In genomic region chr16:609984-610383, GRCh38 we compare ENCODE assay signal across 16 cellular contexts.
"Had no signal": no experiment of that assay in that cellular context is flagged by ENCODE, and none has a peak within 500 bp of the region (broad histone marks: within the 10 kb centered on the region; RNA-seq: fewer than 3 reads in every experiment).

No MANE protein-coding gene starts in this region.

- H3K4me3 ChIP-seq: breast epithelium, esophagus squamous epithelium, prostate gland, sigmoid colon, thoracic aorta had no signal

- H3K4me1 ChIP-seq: breast epithelium had no signal

- DNase-seq: activated gamma-delta T cell; activated T-cell treated with anti-CD3 and anti-CD28 coated beads, Interleukin-2, amount 50 U/mL, for 4 hours; esophagus squamous epithelium; foreskin fibroblast; naive B cell; sigmoid colon; stimulated activated CD4-positive, alpha-beta T cell treated with anti-CD3 and anti-CD28 coated beads, Interleukin-12 subunit alpha, Interleukin-12 subunit beta, amount 100 ng/mL, for 4 hours; stimulated activated CD4-positive, alpha-beta T cell treated with anti-CD3 and anti-CD28 coated beads, Interleukin-2, amount 100 ng/mL, for 48 hours; stimulated activated naive CD8-positive, alpha-beta T cell treated with anti-CD3 and anti-CD28 coated beads, Interleukin-15, Interleukin-2, amounts not matched to agents 100 U/mL and 50 U/mL, for 24 hours had no signal

- H3K27ac Mint-ChIP-seq: activated naive CD8-positive, alpha-beta T cell; mesothelial cell of epicardium; T-helper 1 cell treated with Interleukin-12 subunit alpha and Interleukin-12 subunit beta and Interleukin-4 antibody, amounts not matched to agents 30 μg/mL and 1 μg/mL, for 36 hours had no signal

- ATAC-seq: activated CD4-positive, CD25-positive, alpha-beta regulatory T cell treated with anti-CD3 and anti-CD28 coated beads, Interleukin-2, amount 50 U/mL, for 24 hours; activated T-cell treated with anti-CD3 and anti-CD28 coated beads, Interleukin-2, amount 50 U/mL, for 4 hours; stimulated activated naive CD8-positive, alpha-beta T cell treated with anti-CD3 and anti-CD28 coated beads, Interleukin-15, Interleukin-2, amounts not matched to agents 100 U/mL and 50 U/mL, for 24 hours had no signal

- H3K36me3 Mint-ChIP-seq: activated naive CD8-positive, alpha-beta T cell; naive B cell had no signal

- H3K9me3 ChIP-seq: breast epithelium, esophagus squamous epithelium, prostate gland, sigmoid colon, thoracic aorta had no signal

- H3K9me3 Mint-ChIP-seq: activated T-cell treated with anti-CD3 and anti-CD28 coated beads, Interleukin-2, amount 50 U/mL, for 4 hours; mesothelial cell of epicardium; T-helper 1 cell treated with Interleukin-12 subunit alpha and Interleukin-12 subunit beta and Interleukin-4 antibody, amounts not matched to agents 30 μg/mL and 1 μg/mL, for 36 hours had no signal

- H3K27me3 ChIP-seq: breast epithelium, esophagus squamous epithelium, sigmoid colon had no signal

- H3K27ac ChIP-seq: prostate gland, sigmoid colon, thoracic aorta had no signal

- H3K27me3 Mint-ChIP-seq: activated naive CD8-positive, alpha-beta T cell; naive B cell had no signal

- H3K36me3 ChIP-seq: breast epithelium, prostate gland, sigmoid colon, thoracic aorta had no signal

- H3K4me3 Mint-ChIP-seq: activated naive CD8-positive, alpha-beta T cell; activated T-cell treated with anti-CD3 and anti-CD28 coated beads, Interleukin-2, amount 50 U/mL, for 4 hours; mesothelial cell of epicardium; T-helper 1 cell treated with Interleukin-12 subunit alpha and Interleukin-12 subunit beta and Interleukin-4 antibody, amounts not matched to agents 30 μg/mL and 1 μg/mL, for 36 hours had no signal
